In the genomic region with DNA sequence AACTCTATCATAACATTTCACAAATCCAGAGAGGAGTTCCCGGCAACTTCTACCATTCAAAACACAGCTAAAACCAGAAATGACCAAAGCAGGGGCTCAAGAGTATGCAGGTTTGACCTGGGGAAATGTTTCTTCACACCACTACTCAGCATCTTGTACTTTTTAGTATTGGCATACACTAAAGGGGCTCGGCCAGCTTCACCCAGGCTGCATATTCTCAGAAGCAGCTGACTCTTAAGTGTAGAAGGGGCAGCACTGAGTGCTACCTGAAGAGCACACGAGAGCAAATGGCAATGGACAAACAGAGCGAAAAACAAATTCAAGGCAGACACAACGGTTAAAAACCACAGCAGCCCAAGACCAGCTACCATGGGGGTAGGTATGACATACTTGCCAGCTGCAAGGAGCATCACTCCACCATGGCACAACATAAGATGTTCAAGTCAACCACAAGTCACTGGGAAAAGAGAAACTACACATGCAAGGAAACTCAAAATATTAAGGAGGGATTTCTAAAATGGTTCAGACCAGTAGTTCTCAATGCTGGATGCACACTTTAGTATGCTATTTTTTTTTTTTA, we compare ENCODE assay signal across 18 cellular contexts. TPM values are rescaled to one million over a fixed set of nuclear protein-coding genes. Genes with fewer than 3 reads are reported as not detected.
DNase-seq lines count a peak whose midpoint lies in the region; ATAC-seq and TF ChIP-seq lines count a peak whose summit lies in the region.
"Had no signal": no experiment of that assay in that cellular context is flagged by ENCODE, and none has a peak within 500 bp of the region (broad histone marks: within the 10 kb centered on the region; RNA-seq: fewer than 3 reads in every experiment).

No MANE protein-coding gene starts in this region.

- ATAC-seq in left ventricle myocardium superior (peak; percentile 29), Right ventricle myocardium superior (ENCODE audit: poor library complexity) (no peak), left lung (peak; percentile 73), GM21526 (IDR thresholded peaks at IDR 0.05; ENCODE audit: low FRiP score, unreplicated experiment) (no peak)

- DNase-seq in left ventricle myocardium superior (no peak), Right ventricle myocardium superior (no peak), left lung (no peak), thyroid gland (peak; percentile 28 to 33), NCI-H2196 (lab: John Stamatoyannopoulos, UW; ENCODE audit: unreplicated experiment) (no peak), Karpas-422 (no peak)
- DNase-seq: ACHN, AML-193, DMS53, IMR-90, MV-4-11, NCI-H1417 treated with DMSO at 0.1 percent for 48 hours, NCI-H2029, NCI-H510A, NCI-H774 had no signal

- WGBS in thyroid gland, 2 donors = 49 to 61% methylated on average over 5 of the region's 5 CpGs

- H3K9ac ChIP-seq in Karpas-422 (ENCODE audit: low read length) = no peak overlapping the region

- peaks cover 15% of the 10 kb centered on the region for H3K9me3 ChIP-seq in KOPT-K1 (ENCODE audit: insufficient read depth, low read length, poor library complexity, severe bottlenecking)
- peaks cover 0 to 14% of the 10 kb centered on the region in 2 donors for H3K9me3 ChIP-seq in left lung
- H3K9me3 ChIP-seq in thyroid gland = no peaks in the 10 kb centered on the region
- peaks cover under 1% of the 10 kb centered on the region for H3K9me3 ChIP-seq in Karpas-422 (ENCODE audit: low read length)

- no peak overlapping the region for H3K4me2 ChIP-seq in Karpas-422 (ENCODE audit: low read depth, low read length, poor library complexity, severe bottlenecking)

- intact Hi-C loops in left ventricle myocardium superior (cut with micrococcal nuclease) = no loop called here
- intact Hi-C loops in Right ventricle myocardium superior (cut with DNase I) = no loop called here
- intact Hi-C loops in left lung (cut with DNase I) = no loop called here
- intact Hi-C loops in thyroid gland (cut with DNase I) = no loop called here

- H3K27ac ChIP-seq in KOPT-K1 (ENCODE audit: low read depth, low read length, poor library complexity, severe bottlenecking) = peak overlapping the region; percentile 37
- H3K27ac ChIP-seq in left lung = no peak overlapping the region
- H3K27ac ChIP-seq in thyroid gland = no peak overlapping the region
- no peak overlapping the region for H3K27ac ChIP-seq in Karpas-422 (ENCODE audit: low read length)

- no peak for TF ChIP-seq CTCF in left lung (IDR thresholded peaks at IDR 0.05)
- no peak for TF ChIP-seq CTCF in thyroid gland (IDR thresholded peaks at IDR 0.05)

- no peaks in the 10 kb centered on the region for H4K20me1 ChIP-seq in Karpas-422 (ENCODE audit: insufficient read depth, low read depth, low read length)

- H3K4me3 ChIP-seq in left lung (no peak overlapping the region), thyroid gland (replicated peaks in 1 of 3) (no peak overlapping the region), Karpas-422 (ENCODE audit: low read length) (no peak overlapping the region)
- H3K4me3 ChIP-seq: HAP-1 had no signal

- H2AFZ ChIP-seq in Karpas-422 (ENCODE audit: low read length) = no peak overlapping the region

- peaks cover 19 to 74% of the 10 kb centered on the region in 2 donors for H3K4me1 ChIP-seq in left lung
- peaks cover 5 to 29% of the 10 kb centered on the region in 2 donors for H3K4me1 ChIP-seq in thyroid gland
- peaks cover 3% of the 10 kb centered on the region; the same call in 1 of the 2 replicates for H3K4me1 ChIP-seq in Karpas-422 (ENCODE audit: low read length)
- H3K4me1 ChIP-seq: HAP-1 had no signal

- H3K79me2 ChIP-seq in Karpas-422 (ENCODE audit: low read length) = peaks cover 100% of the 10 kb centered on the region

- TF ChIP-seq POLR2A in thyroid gland (IDR thresholded peaks at IDR 0.05) = no peak

- H3K9me2 ChIP-seq in Karpas-422 (replicated peaks; ENCODE audit: insufficient read depth, low read length) = no peaks in the 10 kb centered on the region

- peaks cover 4% of the 10 kb centered on the region; the same call in 1 of the 2 replicates for H3K36me3 ChIP-seq in KOPT-K1 (ENCODE audit: insufficient read depth, low read length)
- H3K36me3 ChIP-seq in left lung = no peaks in the 10 kb centered on the region
- no peaks in the 10 kb centered on the region for H3K36me3 ChIP-seq in thyroid gland
- 0 out of 2 replicates have a peak, but pooled peaks cover under 1% of the 10 kb centered on the region for H3K36me3 ChIP-seq in Karpas-422 (ENCODE audit: insufficient read depth, low read length)
- H3K36me3 ChIP-seq: HAP-1 had no signal

- no peaks in the 10 kb centered on the region for H3K27me3 ChIP-seq in left lung
- H3K27me3 ChIP-seq in thyroid gland = no peaks in the 10 kb centered on the region
- H3K27me3 ChIP-seq in Karpas-422 (ENCODE audit: low read length) = no peaks in the 10 kb centered on the region

RNA-seq across cellular contexts. Expression of gene N4BP1, which starts 34.4 kb away (rescaled TPM):
- total RNA-seq in left ventricle myocardium superior (22.5 TPM), Right ventricle myocardium superior (21.3 TPM), left lung (10 to 100 TPM; 41.0 to 54.6 TPM), thyroid gland (10 to 100 TPM; 26.1 to 47.0 (median 36.3) TPM)
- 11.1 and 33.5 TPM in 2 replicates for total RNA-seq in Karpas-422 (2014; rRNA removed; shearing (Covaris generic); ENCODE audit: low replicate concordance)

Comparison
In these comparisons a context has a peak if more than half of its experiments do, and no peak if none do; other contexts are left out.
1. ATAC-seq: peak in left ventricle myocardium superior (single experiment) and left lung (single experiment); none in Right ventricle myocardium superior (single experiment) and GM21526 (single experiment).
2. DNase-seq: peak in thyroid gland (2 of 2); none in left ventricle myocardium superior (single experiment), Right ventricle myocardium superior (single experiment), left lung (0 of 2), NCI-H2196 (single experiment) and Karpas-422 (single experiment).